1 cellular context compared by ENCODE assay signal in the genomic region with DNA sequence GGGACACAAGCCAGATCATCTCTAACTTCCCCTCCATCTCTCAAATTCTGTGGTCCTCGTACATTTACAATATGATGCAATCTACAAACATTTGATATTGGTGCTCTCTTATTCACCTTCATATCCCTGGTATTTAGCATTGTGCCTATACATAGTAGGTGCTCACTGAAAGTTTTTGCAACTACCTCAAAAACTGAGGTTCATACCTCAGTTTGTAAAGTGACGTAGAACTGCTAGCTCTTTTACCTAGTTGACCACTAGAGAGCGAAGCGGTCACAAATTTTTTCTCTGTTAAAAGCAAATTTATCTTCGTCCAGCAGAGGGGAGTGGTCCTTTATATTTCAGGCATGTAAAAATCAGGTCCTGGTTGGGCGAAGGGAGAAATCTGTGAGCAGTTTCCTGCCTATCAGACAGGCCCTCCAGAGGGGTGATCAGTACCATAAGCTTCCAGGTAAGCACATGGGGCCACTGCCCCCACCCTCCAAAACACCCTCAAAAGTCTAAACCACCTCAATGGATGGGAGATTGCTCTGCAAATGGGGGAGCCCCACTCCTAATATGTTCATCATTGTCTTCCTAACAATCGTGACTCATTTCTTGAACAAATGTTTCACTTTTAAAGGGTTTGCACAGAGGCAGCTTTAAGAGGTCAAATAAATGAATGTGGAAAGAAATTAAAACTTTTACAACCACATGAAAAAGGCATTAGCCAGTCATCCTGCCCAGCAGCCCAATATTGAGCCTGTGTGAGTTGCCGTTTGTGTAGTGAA.
TF ChIP-seq lines count a peak whose summit lies in the region.

No MANE protein-coding gene starts in this region.

TF ChIP-seq in IMR-90, 13 proteins besides CTCF, POLR2A, EP300 and RAD21 (continued from another document):
- no peak for TF ChIP-seq MXI1 (IDR thresholded peaks at IDR 0.05; ENCODE audit: borderline replicate concordance, low read depth, low read length)
- TF ChIP-seq, protein P1, sequence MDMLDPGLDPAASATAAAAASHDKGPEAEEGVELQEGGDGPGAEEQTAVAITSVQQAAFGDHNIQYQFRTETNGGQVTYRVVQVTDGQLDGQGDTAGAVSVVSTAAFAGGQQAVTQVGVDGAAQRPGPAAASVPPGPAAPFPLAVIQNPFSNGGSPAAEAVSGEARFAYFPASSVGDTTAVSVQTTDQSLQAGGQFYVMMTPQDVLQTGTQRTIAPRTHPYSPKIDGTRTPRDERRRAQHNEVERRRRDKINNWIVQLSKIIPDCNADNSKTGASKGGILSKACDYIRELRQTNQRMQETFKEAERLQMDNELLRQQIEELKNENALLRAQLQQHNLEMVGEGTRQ (IDR thresholded peaks at IDR 0.05; ENCODE audit: low read depth, low read length): no peak
- TF ChIP-seq SMC3 (IDR thresholded peaks at IDR 0.05; ENCODE audit: low read depth, low read length): peak; percentile 61
- peak; percentile 76 for TF ChIP-seq CEBPB (IDR thresholded peaks at IDR 0.05; ENCODE audit: low read depth, low read length)
- TF ChIP-seq, protein P2, sequence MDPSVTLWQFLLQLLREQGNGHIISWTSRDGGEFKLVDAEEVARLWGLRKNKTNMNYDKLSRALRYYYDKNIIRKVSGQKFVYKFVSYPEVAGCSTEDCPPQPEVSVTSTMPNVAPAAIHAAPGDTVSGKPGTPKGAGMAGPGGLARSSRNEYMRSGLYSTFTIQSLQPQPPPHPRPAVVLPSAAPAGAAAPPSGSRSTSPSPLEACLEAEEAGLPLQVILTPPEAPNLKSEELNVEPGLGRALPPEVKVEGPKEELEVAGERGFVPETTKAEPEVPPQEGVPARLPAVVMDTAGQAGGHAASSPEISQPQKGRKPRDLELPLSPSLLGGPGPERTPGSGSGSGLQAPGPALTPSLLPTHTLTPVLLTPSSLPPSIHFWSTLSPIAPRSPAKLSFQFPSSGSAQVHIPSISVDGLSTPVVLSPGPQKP (IDR thresholded peaks at IDR 0.05; ENCODE audit: borderline replicate concordance, low read depth, low read length): no peak
- TF ChIP-seq MAZ (IDR thresholded peaks at IDR 0.05; ENCODE audit: borderline replicate concordance, low read depth, low read length): no peak
- TF ChIP-seq MAFK (IDR thresholded peaks at IDR 0.05; ENCODE audit: low read depth, low read length): no peak
- TF ChIP-seq RCOR1 (IDR thresholded peaks at IDR 0.05; ENCODE audit: insufficient replicate concordance, low read length): no peak
- no peak for TF ChIP-seq CHD1 (IDR thresholded peaks at IDR 0.05; ENCODE audit: low read depth, low read length)
- no peak for TF ChIP-seq FOS (IDR thresholded peaks at IDR 0.05; ENCODE audit: low read depth, low read length)
